Comparison of ENCODE assay signal across 8 cellular contexts in the genomic region with DNA sequence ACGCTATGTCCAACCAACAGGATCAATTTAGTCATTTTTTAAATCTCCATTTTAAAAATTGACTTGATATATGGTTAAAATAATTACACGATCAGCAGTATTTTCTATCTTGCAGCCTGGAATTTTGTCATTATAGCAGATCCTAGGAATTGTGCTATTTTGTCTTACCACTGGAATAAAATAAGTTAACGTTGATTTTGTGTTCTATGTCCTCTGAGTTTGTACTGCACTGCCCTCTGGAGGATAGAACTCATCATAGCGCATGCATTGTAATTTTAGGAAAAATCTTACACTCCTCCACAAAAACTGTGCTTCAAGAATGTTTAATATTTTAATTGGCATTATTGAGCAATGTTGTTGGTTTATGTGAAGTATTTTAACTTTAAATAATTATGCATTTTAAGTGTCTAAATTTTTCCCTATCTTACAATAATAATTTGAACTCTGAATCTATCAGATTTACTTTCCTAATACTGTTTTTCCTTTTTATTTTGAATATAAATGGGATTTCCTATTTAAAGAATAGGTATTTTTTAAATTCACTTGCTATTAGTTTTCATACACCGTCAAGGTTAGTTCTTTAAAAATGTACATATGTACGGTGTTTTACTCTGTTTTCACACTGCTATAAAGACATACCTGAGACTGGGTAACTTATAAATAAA.
DNase-seq lines count a peak whose midpoint lies in the region; ATAC-seq, FAIRE-seq and TF ChIP-seq lines count a peak whose summit lies in the region.

No MANE protein-coding gene starts in this region.

- H3K4me3 Mint-ChIP-seq in mesothelial cell of epicardium = no peak overlapping the region

- CTCF ChIA-PET in K562 (lab: Yijun Ruan, JAX; ENCODE audit: low intra/inter-chr PET ratio) = interaction anchor here (0.9 kb wide), 1 partner anchor 295 kb away, joined by 3 read pairs; no protein-coding TSS in a partner anchor

- BruUV-seq in K562 (replicated peaks; lab: Mats Ljungman, UMichigan) = no TSS peak

- H3K79me2 ChIP-seq in K562 (ENCODE audit: control insufficient read depth, insufficient read depth, low read length) = no peaks in the 10 kb centered on the region

- no peaks in the 10 kb centered on the region for H4K20me1 ChIP-seq in K562 (replicated peaks; ENCODE audit: control insufficient read depth, insufficient read depth, low read length)

- no peak for TF ChIP-seq EP300 in K562 (IDR thresholded peaks at IDR 0.05; ENCODE audit: low read length)
- TF ChIP-seq EP300 in ovary (IDR thresholded peaks at IDR 0.05) = no peak

- no peaks in the 10 kb centered on the region for H3K9me3 ChIP-seq in K562 (replicated peaks; ENCODE audit: control insufficient read depth, insufficient read depth, low read depth, low read length)
- H3K9me3 ChIP-seq in ovary = no peaks in the 10 kb centered on the region

- TF ChIP-seq POLR2A in K562 (conservative IDR thresholded peaks at IDR 0.05) = no peak
- no peak for TF ChIP-seq POLR2A in ovary (IDR thresholded peaks at IDR 0.05)

- in situ Hi-C loops in K562 (cut with MboI) = no loop called here

- intact Hi-C loops in K562 (cut with micrococcal nuclease) = loop anchor here (1.0 to 10.0 kb wide), 4 partner anchors 294 to 1146 kb away; no protein-coding TSS in a partner anchor
- intact Hi-C loops in ovary (cut with DNase I) = no loop called here

- H3K36me3 ChIP-seq in K562 (ENCODE audit: control insufficient read depth, insufficient read depth, low read length) (no peaks in the 10 kb centered on the region), ovary (no peaks in the 10 kb centered on the region)

- H3K27me3 ChIP-seq in K562 (ENCODE audit: control insufficient read depth in 2 of 2, insufficient read depth in 2 of 2, low read length in 2 of 2) (no peaks in the 10 kb centered on the region), ovary (no peaks in the 10 kb centered on the region)

- WGBS in K562 (ENCODE audit: insufficient coverage, low coverage, missing lambda C conversion rate) = 3% methylated on average over 6 of the region's 6 CpGs
- WGBS in ovary, 3 donors = 32 to 37% (median 33%) methylated on average over 6 of the region's 6 CpGs

- H3K27ac Mint-ChIP-seq in mesothelial cell of epicardium = no peak overlapping the region

- peaks cover 21% of the 10 kb centered on the region for H3K27me3 Mint-ChIP-seq in mesothelial cell of epicardium (ENCODE audit: low read depth)

- FAIRE-seq in K562 (lab: Jason Lieb, UNC) = peak; percentile 44

- peak; percentile 69 to 82 for TF ChIP-seq RAD21 in K562 (CRISPR knock-in tag; conservative IDR thresholded peaks at IDR 0.05 in 1 of 2, IDR thresholded peaks at IDR 0.05 in 1 of 2)

- no peaks in the 10 kb centered on the region for H3K36me3 Mint-ChIP-seq in mesothelial cell of epicardium

- POLR2A ChIA-PET in K562 (lab: Yijun Ruan, JAX) = no interaction called here

- DNase-seq in NCI-H1694 treated with DMSO at 0.1 percent for 48 hours (lab: John Stamatoyannopoulos, UW) = peak; percentile 63
- DNase-seq in K562 (ENCODE audit: extremely low read depth in 1 of 4, low spot score in 3 of 4) = peak; percentile 9 to 40 (median 20)
- no peak for DNase-seq in mesothelial cell of epicardium (ENCODE audit: low spot score in 2 of 2, unreplicated experiment in 2 of 2)
- DNase-seq in stimulated activated CD4-positive, alpha-beta T cell treated with anti-CD3 and anti-CD28 coated beads, Interleukin-4, amount 100 ng/mL, for 24 hours = no peak
- no peak for DNase-seq in ovary
- DNase-seq in UCSD-AML1 (lab: John Stamatoyannopoulos, UW; ENCODE audit: unreplicated experiment) = no peak

- no peak overlapping the region for H3K4me2 ChIP-seq in K562 (ENCODE audit: insufficient read depth, low read length)

- H3K9me1 ChIP-seq in K562 (ENCODE audit: control insufficient read depth, insufficient read depth, low read length) = no peaks in the 10 kb centered on the region

- no peaks in the 10 kb centered on the region for H3K4me1 ChIP-seq in K562 (replicated peaks in 1 of 2; ENCODE audit: control insufficient read depth in 2 of 2, insufficient read depth in 2 of 2, low read length in 2 of 2)
- no peaks in the 10 kb centered on the region for H3K4me1 ChIP-seq in ovary (ENCODE audit: insufficient read depth)

- no peaks in the 10 kb centered on the region for H3K9me3 Mint-ChIP-seq in mesothelial cell of epicardium

- H2AFZ ChIP-seq in K562 (ENCODE audit: low read depth, low read length) = no peak overlapping the region

- no peaks in the 10 kb centered on the region for H3K4me1 Mint-ChIP-seq in mesothelial cell of epicardium

- no peak overlapping the region for H3K27ac ChIP-seq in C4-2B
- no peak overlapping the region for H3K27ac ChIP-seq in K562 (ENCODE audit: extremely low read depth, low read depth, low read length)
- no peak overlapping the region for H3K27ac ChIP-seq in ovary

- H3K4me3 ChIP-seq in K562 (no peak overlapping the region), ovary (no peak overlapping the region)

- H3K9ac ChIP-seq in K562 (ENCODE audit: insufficient read depth in 1 of 2, low read depth in 2 of 2, low read length in 2 of 2) = no peak overlapping the region

- ATAC-seq in GM19351 (IDR thresholded peaks at IDR 0.05; ENCODE audit: unreplicated experiment) = peak; percentile 72
- no peak for ATAC-seq in K562

- TF ChIP-seq CTCF in C4-2B (conservative IDR thresholded peaks at IDR 0.05) = peak; percentile 94
- TF ChIP-seq CTCF in K562 (IDR thresholded peaks at IDR 0.05 in 2 of 3, conservative IDR thresholded peaks at IDR 0.05 in 1 of 3; ENCODE audit: insufficient read depth in 2 of 3, low read depth in 1 of 3, low read length in 3 of 3) = peak; percentile 32 to 69 (median 60); a peak in 5 of 6 replicates
- TF ChIP-seq CTCF in mesothelial cell of epicardium (IDR thresholded peaks at IDR 0.05; ENCODE audit: unreplicated experiment) = peak; percentile 76
- peak in 1 of 3 donors; percentile 41 for TF ChIP-seq CTCF in ovary (IDR thresholded peaks at IDR 0.05)

Comparison
In these comparisons a context has a peak if more than half of its experiments do, and no peak if none do; other contexts are left out.
1. DNase-seq: peak in NCI-H1694 treated with DMSO at 0.1 percent for 48 hours (single experiment) and K562 (4 of 4); none in mesothelial cell of epicardium (0 of 2), stimulated activated CD4-positive, alpha-beta T cell treated with anti-CD3 and anti-CD28 coated beads, Interleukin-4, amount 100 ng/mL, for 24 hours (single experiment), ovary (0 of 5) and UCSD-AML1 (single experiment).